Comparison of ENCODE assay signal across 1 cellular context in genomic region chr19:49421039-49421877, GRCh38.
TF ChIP-seq lines count a peak whose summit lies in the region.

No MANE protein-coding gene starts in this region.

TF ChIP-seq in K562, 482 proteins besides CTCF, POLR2A, EP300 and RAD21 (continued from another document):
- no peak for TF ChIP-seq ZNF639 (CRISPR knock-in tag; conservative IDR thresholded peaks at IDR 0.05 in 1 of 2, IDR thresholded peaks at IDR 0.05 in 1 of 2)
- TF ChIP-seq FOS (IDR thresholded peaks at IDR 0.05; ENCODE audit: extremely low read depth, insufficient read length): peak; percentile 2
- no peak for TF ChIP-seq RFX5 (IDR thresholded peaks at IDR 0.05; ENCODE audit: low read depth, low read length)
- no peak for TF ChIP-seq ZNF79 (CRISPR knock-in tag; IDR thresholded peaks at IDR 0.05; ENCODE audit: low read depth)
- TF ChIP-seq RB1 (IDR thresholded peaks at IDR 0.05; ENCODE audit: low read depth): peak; percentile 65; the same call in 1 of the 2 replicates
- TF ChIP-seq TFAP4 (CRISPR knock-in tag; IDR thresholded peaks at IDR 0.05; ENCODE audit: borderline replicate concordance): peak; percentile 43; the same call in 1 of the 2 replicates
- no peak for TF ChIP-seq FOXK2 (conservative IDR thresholded peaks at IDR 0.05 in 1 of 2, IDR thresholded peaks at IDR 0.05 in 1 of 2; ENCODE audit: low read depth in 2 of 2)
- peak; percentile 43; the same call in 1 of the 2 replicates for TF ChIP-seq LCOR (CRISPR knock-in tag; IDR thresholded peaks at IDR 0.05)
- peak; percentile 69 for TF ChIP-seq MAX (CRISPR knock-in tag; IDR thresholded peaks at IDR 0.05)
- TF ChIP-seq EGR1 (conservative IDR thresholded peaks at IDR 0.05): peak; percentile 52
- TF ChIP-seq PREB (CRISPR knock-in tag; IDR thresholded peaks at IDR 0.05): no peak
- TF ChIP-seq ATF1 (CRISPR knock-in tag; IDR thresholded peaks at IDR 0.05): no peak
- TF ChIP-seq ATF1 (tag; IDR thresholded peaks at IDR 0.05): peak; percentile 50; the same call in 1 of the 2 replicates
- TF ChIP-seq CSDE1 (IDR thresholded peaks at IDR 0.05): peak in 1 of 2 experiments; percentile 94; a peak in 2 of 4 replicates
- TF ChIP-seq PURB (CRISPR knock-in tag; IDR thresholded peaks at IDR 0.05; ENCODE audit: low read depth): no peak
- TF ChIP-seq CREM (IDR thresholded peaks at IDR 0.05; ENCODE audit: low read depth): 0 out of 2 replicates have a peak, but pooled peaks have one; percentile 25
- peak; percentile 72 for TF ChIP-seq HNRNPLL (IDR thresholded peaks at IDR 0.05; ENCODE audit: low read depth, low read length, poor library complexity, severe bottlenecking)
- 0 out of 4 replicates have a peak, but pooled peaks of 1 of the 2 experiments have one; percentile 31 for TF ChIP-seq MNT (conservative IDR thresholded peaks at IDR 0.05)
- TF ChIP-seq ZBTB7A (IDR thresholded peaks at IDR 0.05; ENCODE audit: borderline replicate concordance, control insufficient read depth, low read depth, low read length): no peak
- TF ChIP-seq PHF20 (IDR thresholded peaks at IDR 0.05; ENCODE audit: partially characterized antibody): no peak
- no peak for TF ChIP-seq CREB1 (IDR thresholded peaks at IDR 0.05)
- TF ChIP-seq CREB1 (CRISPR knock-in tag; IDR thresholded peaks at IDR 0.05): peak; percentile 37; the same call in 1 of the 2 replicates
- TF ChIP-seq ZNF280B (CRISPR knock-in tag; IDR thresholded peaks at IDR 0.05): no peak
